In genomic region chr5:3179220-3179619, GRCh38 we compare ENCODE assay signal across 26 cellular contexts.
"Had no signal": no experiment of that assay in that cellular context is flagged by ENCODE, and none has a peak within 500 bp of the region (broad histone marks: within the 10 kb centered on the region; RNA-seq: fewer than 3 reads in every experiment).

No MANE protein-coding gene starts in this region.

- DNase-seq: activated CD4-positive, alpha-beta memory T cell treated with anti-CD3 and anti-CD28 coated beads, Interleukin-2, amount 10 ng/mL, durations not matched to agents 7 days and 5 days; activated CD4-positive, alpha-beta T cell treated with anti-CD3 and anti-CD28 coated beads, Interleukin-2, amount 50 U/mL, for 1 hour; activated CD4-positive, CD25-positive, alpha-beta regulatory T cell treated with anti-CD3 and anti-CD28 coated beads, Interleukin-2, amount 50 U/mL, for 72 hours; activated gamma-delta T cell; activated naive CD4-positive, alpha-beta T cell treated with anti-CD3 and anti-CD28 coated beads for 36 hours; activated T-cell treated with anti-CD3 and anti-CD28 coated beads for 4 hours; activated T-cell treated with anti-CD3 and anti-CD28 coated beads, Interleukin-2, amount 50 U/mL, for 48 hours; amygdala; MG63; MV-4-11; NCI-H1092 treated with DMSO at 0.1 percent for 48 hours; NCI-H1436; NCI-H1694 treated with DMSO at 0.1 percent for 48 hours; NCI-H2029 treated with DMSO at 0.1 percent for 48 hours; NCI-H345; NCI-H510A; NCI-H526 treated with DMSO at 0.1 percent for 48 hours; NCI-H82; SIG-M5; SK-N-SH; T-helper 1 cell had no signal

- H3K4me1 Mint-ChIP-seq: activated CD4-positive, alpha-beta memory T cell treated with anti-CD3 and anti-CD28 coated beads, Interleukin-2, amount 10 ng/mL, durations not matched to agents 7 days and 5 days; activated T-helper 17 cell treated with anti-CD3 and anti-CD28 coated beads, Interleukin-2, amount 50 U/mL, for 72 hours; central memory CD8-positive, alpha-beta T cell had no signal

- H3K36me3 Mint-ChIP-seq: activated naive CD8-positive, alpha-beta T cell; brain had no signal

- H3K27ac Mint-ChIP-seq: activated CD4-positive, alpha-beta memory T cell treated with anti-CD3 and anti-CD28 coated beads, Interleukin-2, amount 10 ng/mL, durations not matched to agents 7 days and 5 days; activated naive CD4-positive, alpha-beta T cell treated with anti-CD3 and anti-CD28 coated beads for 36 hours; activated naive CD8-positive, alpha-beta T cell; activated T-helper 17 cell treated with anti-CD3 and anti-CD28 coated beads, Interleukin-2, amount 50 U/mL, for 72 hours; brain had no signal

- H3K4me3 ChIP-seq: MG63 had no signal

- H3K4me3 Mint-ChIP-seq: activated CD4-positive, alpha-beta memory T cell treated with anti-CD3 and anti-CD28 coated beads, Interleukin-2, amount 10 ng/mL, durations not matched to agents 7 days and 5 days; activated naive CD4-positive, alpha-beta T cell treated with anti-CD3 and anti-CD28 coated beads for 36 hours; activated naive CD8-positive, alpha-beta T cell; activated T-helper 17 cell treated with anti-CD3 and anti-CD28 coated beads, Interleukin-2, amount 50 U/mL, for 72 hours; brain; central memory CD8-positive, alpha-beta T cell had no signal

- H3K9me3 Mint-ChIP-seq: activated naive CD4-positive, alpha-beta T cell treated with anti-CD3 and anti-CD28 coated beads for 36 hours; activated T-helper 17 cell treated with anti-CD3 and anti-CD28 coated beads, Interleukin-2, amount 50 U/mL, for 72 hours had no signal

- ATAC-seq: activated T-helper 17 cell treated with anti-CD3 and anti-CD28 coated beads, Interleukin-2, amount 50 U/mL, for 72 hours had no signal

- H3K4me2 ChIP-seq: KMS-11, SK-N-SH had no signal

- H3K27ac ChIP-seq: KMS-11 had no signal

- H3K9me3 ChIP-seq: MG63, SK-N-SH had no signal

- H3K36me3 ChIP-seq: MG63 had no signal

- H3K27me3 Mint-ChIP-seq: activated CD4-positive, alpha-beta memory T cell treated with anti-CD3 and anti-CD28 coated beads, Interleukin-2, amount 10 ng/mL, durations not matched to agents 7 days and 5 days; central memory CD8-positive, alpha-beta T cell had no signal

- H3K9ac ChIP-seq: KMS-11, SK-N-SH had no signal
